In genomic region chr1:87052986-87053385, GRCh38 we compare ENCODE assay signal across 20 cellular contexts.
DNase-seq lines count a peak whose midpoint lies in the region; ATAC-seq, FAIRE-seq and TF ChIP-seq lines count a peak whose summit lies in the region.
"Had no signal": no experiment of that assay in that cellular context is flagged by ENCODE, and none has a peak within 500 bp of the region (broad histone marks: within the 10 kb centered on the region; RNA-seq: fewer than 3 reads in every experiment).

No MANE protein-coding gene starts in this region.

- H3K9ac ChIP-seq in OCI-LY1 (ENCODE audit: low read length) (peak overlapping the region; percentile 43; the same call in 1 of the 2 replicates), GM12878 (ENCODE audit: control insufficient read depth, insufficient read depth, low read length) (no peak overlapping the region)

- in situ Hi-C loops in GM12878 (cut with MboI), result loop anchor here (10.0 kb wide), 1 partner anchor 138 kb away; the partner anchor contains the start of genes HS2ST1 and SELENOF

- no peak overlapping the region for H2AFZ ChIP-seq in OCI-LY1 (ENCODE audit: low read length)
- no peak overlapping the region for H2AFZ ChIP-seq in GM12878 (ENCODE audit: control insufficient read depth, low read depth, low read length)

- H3K4me1 ChIP-seq in DOHH2 (ENCODE audit: control insufficient read depth, low read length) (peaks cover 96% of the 10 kb centered on the region), OCI-LY1 (ENCODE audit: insufficient read depth, low read length, severe bottlenecking) (peaks cover 84% of the 10 kb centered on the region), GM12878 (ENCODE audit: control insufficient read depth, insufficient read depth, low read length) (peaks cover 11% of the 10 kb centered on the region)
- H3K4me1 ChIP-seq: BE2C, Caco-2 had no signal

- SMC1A ChIA-PET in GM12878 (lab: Charles Lee; ENCODE audit: uncharacterized antibody, unreplicated experiment), result interaction anchor here (1.1 to 6.3 kb wide), 5 partner anchors 8 to 219 kb away, joined by 3 to 47 read pairs (median 5); partner anchors contain the start of genes HS2ST1 and SELENOF

- no peaks in the 10 kb centered on the region for H4K20me1 ChIP-seq in DOHH2 (ENCODE audit: control insufficient read depth, insufficient read depth, low read depth, low read length)
- H4K20me1 ChIP-seq in OCI-LY1 (ENCODE audit: insufficient read depth, low read length), result no peaks in the 10 kb centered on the region
- H4K20me1 ChIP-seq in GM12878 (ENCODE audit: control insufficient read depth, insufficient read depth), result no peaks in the 10 kb centered on the region

- H3K9me3 ChIP-seq in DOHH2 (ENCODE audit: control insufficient read depth, insufficient read depth, low read length) (peaks cover 6% of the 10 kb centered on the region; the same call in 1 of the 2 replicates), OCI-LY1 (ENCODE audit: low read length) (peaks cover 3% of the 10 kb centered on the region; the same call in 1 of the 2 replicates), GM12878 (replicated peaks; ENCODE audit: control insufficient read depth, insufficient read depth, low read length) (peaks cover 5% of the 10 kb centered on the region)
- H3K9me3 ChIP-seq: BE2C, Caco-2 had no signal

- H3F3A ChIP-seq in DOHH2 (ENCODE audit: control insufficient read depth, insufficient read depth), result peaks cover 54% of the 10 kb centered on the region
- peaks cover 3% of the 10 kb centered on the region; the same call in 1 of the 2 replicates for H3F3A ChIP-seq in OCI-LY1 (ENCODE audit: insufficient read depth, low read length)

- POLR2A ChIA-PET in GM12878 (lab: Charles Lee), result interaction anchor here (0.8 to 1.1 kb wide), 3 partner anchors 9 to 138 kb away, joined by 3 to 4 read pairs (median 4); no protein-coding TSS in a partner anchor

- WGBS in GM12878 (ENCODE audit: insufficient coverage, insufficient replicate concordance, low lambda C conversion rate, missing lambda C conversion rate), result 100% methylated on average over 1 of the region's 1 CpG

- no peak for TF ChIP-seq EP300 in GM12878 (IDR thresholded peaks at IDR 0.05; ENCODE audit: borderline replicate concordance in 1 of 2, control insufficient read depth in 1 of 2, low read depth in 2 of 2, low read length in 2 of 2)

- H3K9me2 ChIP-seq in DOHH2 (replicated peaks; ENCODE audit: control insufficient read depth, low read length) (no peaks in the 10 kb centered on the region), OCI-LY1 (ENCODE audit: low read depth, low read length) (no peaks in the 10 kb centered on the region)

- H3K4me3 ChIP-seq in DOHH2 (ENCODE audit: low read length), result peak overlapping the region; percentile 71
- H3K4me3 ChIP-seq in OCI-LY1 (ENCODE audit: low read depth, low read length, poor library complexity, severe bottlenecking), result peak overlapping the region; percentile 39
- H3K4me3 ChIP-seq in GM12878, result no peak overlapping the region

- ATAC-seq in GM12878 (no peak), HG02970 (IDR thresholded peaks at IDR 0.05; ENCODE audit: low FRiP score, unreplicated experiment) (no peak)
- ATAC-seq: HepG2 had no signal

- RAD21 ChIA-PET in GM12878 (lab: Charles Lee; ENCODE audit: unreplicated experiment), result interaction anchor here (1.0 to 2.6 kb wide), 2 partner anchors 8 to 139 kb away, joined by 3 to 11 read pairs; partner anchors contain the start of genes HS2ST1 and SELENOF

- no peak for TF ChIP-seq RAD21 in GM12878 (IDR thresholded peaks at IDR 0.05; ENCODE audit: insufficient read depth, low read depth, low read length)

- H3K27ac ChIP-seq in DOHH2 (ENCODE audit: low read depth, low read length) (peak overlapping the region; percentile 99), OCI-LY1 (ENCODE audit: low read depth, low read length, poor library complexity, severe bottlenecking) (peak overlapping the region; percentile 85), GM12878 (ENCODE audit: control insufficient read depth, insufficient read depth) (no peak overlapping the region; the same call in 1 of the 2 replicates)

- H3K27me3 ChIP-seq in DOHH2 (ENCODE audit: control insufficient read depth, low read length), result no peaks in the 10 kb centered on the region
- H3K27me3 ChIP-seq in OCI-LY1 (ENCODE audit: insufficient read depth, low read length), result no peaks in the 10 kb centered on the region
- H3K27me3 ChIP-seq in GM12878 (replicated peaks in 1 of 2; ENCODE audit: control insufficient read depth in 2 of 2, insufficient read depth in 2 of 2, low read length in 1 of 2), result no peaks in the 10 kb centered on the region
- H3K27me3 ChIP-seq: BE2C had no signal

- H3K4me2 ChIP-seq in DOHH2 (ENCODE audit: low read length) (peak overlapping the region; percentile 94), OCI-LY1 (ENCODE audit: low read length) (peak overlapping the region; percentile 66), GM12878 (ENCODE audit: control insufficient read depth, insufficient read depth) (0 out of 2 replicates have a peak overlapping the region, but pooled peaks have one; percentile 32)

- peaks cover 88% of the 10 kb centered on the region for H3K79me2 ChIP-seq in DOHH2 (ENCODE audit: control insufficient read depth, low read length)
- peaks cover 45% of the 10 kb centered on the region for H3K79me2 ChIP-seq in OCI-LY1 (ENCODE audit: insufficient read depth, low read length)
- peaks cover 45% of the 10 kb centered on the region for H3K79me2 ChIP-seq in GM12878 (ENCODE audit: control insufficient read depth, insufficient read depth, low read length)

- TF ChIP-seq POLR2A in H54 (IDR thresholded peaks at IDR 0.05; ENCODE audit: low read depth, low read length), result no peak
- TF ChIP-seq POLR2A in GM12878 (IDR thresholded peaks at IDR 0.05; ENCODE audit: low read depth, low read length), result no peak

- H3K36me3 ChIP-seq in DOHH2 (ENCODE audit: control insufficient read depth, low read length) (peaks cover 46% of the 10 kb centered on the region), OCI-LY1 (ENCODE audit: insufficient read depth, low read length) (peaks cover 7% of the 10 kb centered on the region; the same call in 1 of the 2 replicates), GM12878 (ENCODE audit: control insufficient read depth in 2 of 2, insufficient read depth in 2 of 2, low read length in 1 of 2) (no peaks in the 10 kb centered on the region)
- H3K36me3 ChIP-seq: BE2C had no signal

- intact Hi-C loops in GM12878 (cut with micrococcal nuclease; ENCODE audit: unreplicated experiment), result no loop called here

- FAIRE-seq in H54 (lab: Jason Lieb, UNC), result peak; percentile 38
- FAIRE-seq in GM12878 (lab: Jason Lieb, UNC), result no peak
- no peak for FAIRE-seq in GM19239 (lab: Jason Lieb, UNC)
- FAIRE-seq: A204.1, D721Med, GM18507, HepG2 had no signal

- CTCF ChIA-PET in GM12878 (lab: Yijun Ruan, JAX), result interaction anchor here (0.9 to 3.0 kb wide), 6 partner anchors 10 to 139 kb away, joined by 3 to 18 read pairs (median 3); partner anchors contain the start of genes HS2ST1 and SELENOF

- no TSS peak for BruUV-seq in GM12878 (replicated peaks; lab: Mats Ljungman, UMichigan)

- TF ChIP-seq CTCF in DOHH2 (IDR thresholded peaks at IDR 0.05; ENCODE audit: low read depth, low read length, poor library complexity, severe bottlenecking), result no peak
- no peak for TF ChIP-seq CTCF in OCI-LY1 (IDR thresholded peaks at IDR 0.05; ENCODE audit: low read length)
- TF ChIP-seq CTCF in GM12878 (IDR thresholded peaks at IDR 0.05 in 2 of 3, conservative IDR thresholded peaks at IDR 0.05 in 1 of 3; ENCODE audit: control insufficient read depth in 2 of 3, extremely low read depth in 1 of 3, insufficient read depth in 1 of 3, low read depth in 3 of 3, low read length in 3 of 3), result no peak

- DNase-seq in H54 (ENCODE audit: insufficient read length, low spot score) (no peak), GM12878 (ENCODE audit: low read depth, low spot score) (no peak), GM19239 (ENCODE audit: insufficient read length, low spot score) (no peak), dermis blood vessel endothelial cell (no peak)
- DNase-seq: ACHN; BE2C; C1 segment of cervical spinal cord; Caco-2; CD4-positive, alpha-beta T cell; EL; GOT3; H9; KBM-7 had no signal

TF ChIP-seq in GM12878, 131 proteins besides CTCF, POLR2A, EP300 and RAD21:
- TF ChIP-seq MTA3 (IDR thresholded peaks at IDR 0.05; ENCODE audit: borderline replicate concordance, low read length) (no peak), RBBP5 (conservative IDR thresholded peaks at IDR 0.05) (no peak), KDM1A (IDR thresholded peaks at IDR 0.05; ENCODE audit: borderline replicate concordance) (no peak), POLR2AphosphoS5 (IDR thresholded peaks at IDR 0.05; ENCODE audit: low read length) (no peak), CUX1 (IDR thresholded peaks at IDR 0.05; ENCODE audit: insufficient replicate concordance, low read depth, low read length) (no peak)
TF ChIP-seq in GM12878: peak in this region for 0.

Comparison
In these comparisons a context has a peak if more than half of its experiments do, and no peak if none do; other contexts are left out.
1. H3K4me2 ChIP-seq: peak in every context shown above with its lines; median percentile 94 in DOHH2; 66 in OCI-LY1; 32 in GM12878.